In genomic region chr3:124459678-124460077, GRCh38 we compare ENCODE assay signal across 23 cellular contexts.
"Had no signal": no experiment of that assay in that cellular context is flagged by ENCODE, and none has a peak within 500 bp of the region (broad histone marks: within the 10 kb centered on the region; RNA-seq: fewer than 3 reads in every experiment).

No MANE protein-coding gene starts in this region.

- DNase-seq: effector CD4-positive, alpha-beta T cell; endodermal cell; immature natural killer cell; left lung; lower lobe of right lung; mesenchymal stem cell; midbrain; naive B cell; occipital lobe; retina; right lobe of liver; stimulated activated CD4-positive, alpha-beta T cell treated with anti-CD3 and anti-CD28 coated beads, Interleukin-4, amount 100 ng/mL, for 1 hour; stimulated activated CD8-positive, alpha-beta memory T cell treated with anti-CD3 and anti-CD28 coated beads, Interleukin-4, amount 100 ng/mL, for 48 hours; trophoblast cell had no signal

- H3K36me3 ChIP-seq: left lung, lower lobe of right lung, prostate gland, right lobe of liver had no signal

- ATAC-seq: left lung; lower lobe of right lung; right lobe of liver; stimulated activated effector memory CD8-positive, alpha-beta T cell treated with anti-CD3 and anti-CD28 coated beads, Interleukin-12 subunit alpha, Interleukin-12 subunit beta, amount 100 ng/mL, for 72 hours had no signal

- H3K4me1 Mint-ChIP-seq: endodermal cell; immature natural killer cell; naive B cell; stimulated activated effector memory CD8-positive, alpha-beta T cell treated with anti-CD3 and anti-CD28 coated beads, Interleukin-12 subunit alpha, Interleukin-12 subunit beta, amount 100 ng/mL, for 72 hours had no signal

- H3K27me3 ChIP-seq: left lung, right lobe of liver had no signal

- H3K9ac ChIP-seq: parathyroid adenoma had no signal

- H3K27ac ChIP-seq: coronary artery, left lung, lower lobe of right lung, parathyroid adenoma, prostate gland, right lobe of liver had no signal

- H3K4me3 ChIP-seq: coronary artery, left lung, lower lobe of right lung, prostate gland, right lobe of liver had no signal

- H3K9me3 ChIP-seq: left lung, lower lobe of right lung, prostate gland, right lobe of liver had no signal

- H2AFZ ChIP-seq: parathyroid adenoma had no signal

- H3K36me3 Mint-ChIP-seq: immature natural killer cell; naive B cell; stimulated activated effector memory CD8-positive, alpha-beta T cell treated with anti-CD3 and anti-CD28 coated beads, Interleukin-12 subunit alpha, Interleukin-12 subunit beta, amount 100 ng/mL, for 72 hours had no signal

- H3K4me3 Mint-ChIP-seq: endodermal cell; immature natural killer cell; naive B cell; nephron; stimulated activated effector memory CD8-positive, alpha-beta T cell treated with anti-CD3 and anti-CD28 coated beads, Interleukin-12 subunit alpha, Interleukin-12 subunit beta, amount 100 ng/mL, for 72 hours; stimulated activated naive CD8-positive, alpha-beta T cell treated with anti-CD3 and anti-CD28 coated beads, Interleukin-15, Interleukin-2, amounts not matched to agents 100 ng/mL and 50 ng/mL, for 24 hours had no signal

- H3K4me1 ChIP-seq: left lung, lower lobe of right lung, parathyroid adenoma, prostate gland had no signal

- H3K79me2 ChIP-seq: parathyroid adenoma had no signal

- H3K9me3 Mint-ChIP-seq: endodermal cell; naive B cell; nephron; stimulated activated effector memory CD8-positive, alpha-beta T cell treated with anti-CD3 and anti-CD28 coated beads, Interleukin-12 subunit alpha, Interleukin-12 subunit beta, amount 100 ng/mL, for 72 hours; stimulated activated naive CD8-positive, alpha-beta T cell treated with anti-CD3 and anti-CD28 coated beads, Interleukin-15, Interleukin-2, amounts not matched to agents 100 ng/mL and 50 ng/mL, for 24 hours had no signal

- FAIRE-seq: endothelial cell of umbilical vein, frontal cortex, keratinocyte had no signal

- H3K27ac Mint-ChIP-seq: endodermal cell; immature natural killer cell; naive B cell; nephron; stimulated activated effector memory CD8-positive, alpha-beta T cell treated with anti-CD3 and anti-CD28 coated beads, Interleukin-12 subunit alpha, Interleukin-12 subunit beta, amount 100 ng/mL, for 72 hours; stimulated activated naive CD8-positive, alpha-beta T cell treated with anti-CD3 and anti-CD28 coated beads, Interleukin-15, Interleukin-2, amounts not matched to agents 100 ng/mL and 50 ng/mL, for 24 hours had no signal
